In the genomic region with DNA sequence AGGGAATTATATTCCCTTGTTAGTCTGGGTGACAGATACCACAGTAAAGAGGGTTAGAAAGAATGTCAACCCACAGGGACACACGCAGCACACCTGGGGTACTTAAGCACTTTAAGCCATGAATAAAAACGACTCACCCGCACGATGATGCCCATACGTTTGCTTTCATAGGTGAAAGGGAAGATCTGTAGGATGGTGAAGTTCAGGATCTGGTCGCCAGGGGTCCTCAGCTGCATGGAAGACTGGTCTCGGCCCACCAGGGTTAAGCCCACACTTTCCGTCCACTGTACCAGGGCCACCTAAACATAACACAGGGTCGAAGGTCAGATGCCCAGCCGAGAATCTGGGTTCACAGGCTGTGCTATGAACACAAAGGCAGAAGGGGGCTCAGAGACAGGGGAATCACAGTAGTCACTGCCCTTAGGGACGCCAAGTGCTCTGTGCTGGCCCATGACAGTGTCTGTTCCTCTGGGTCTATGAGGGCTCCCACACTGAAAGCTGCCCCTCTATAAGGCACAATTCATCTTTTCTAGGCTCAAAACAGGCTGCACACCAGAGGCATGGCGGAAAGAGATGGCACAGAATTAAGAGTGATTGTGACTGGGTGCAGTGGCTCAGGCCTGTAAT, we compare ENCODE assay signal across 8 cellular contexts.
A peak's percentile ranks its signal among the peaks of the same experiment; 100 is the strongest.
DNase-seq lines count a peak whose midpoint lies in the region; ATAC-seq and FAIRE-seq lines count a peak whose summit lies in the region.

No MANE protein-coding gene starts in this region.

- no peak overlapping the region for H4K8ac ChIP-seq in mesendoderm (ENCODE audit: low read depth, low read length)

- no peak overlapping the region for H3K4me3 ChIP-seq in mesendoderm (ENCODE audit: low read length)

- ATAC-seq in GM18858 (IDR thresholded peaks at IDR 0.05; ENCODE audit: unreplicated experiment): no peak

- H2BK5ac ChIP-seq in mesendoderm (ENCODE audit: low read length): no peak overlapping the region

- H3K27me3 ChIP-seq in mesendoderm (ENCODE audit: insufficient read depth, low read length, poor library complexity): no peaks in the 10 kb centered on the region

- H3K9ac ChIP-seq in mesendoderm (ENCODE audit: low read length): no peak overlapping the region

- H3K27ac ChIP-seq in mesendoderm (ENCODE audit: low read depth, low read length): no peak overlapping the region

- H3K4me2 ChIP-seq in mesendoderm (ENCODE audit: low read length): no peak overlapping the region

- H3K79me1 ChIP-seq in mesendoderm (ENCODE audit: low read length): no peaks in the 10 kb centered on the region

- no CpG with 5 or more reads among the region's 12 CpGs for WGBS in mesendoderm (ENCODE audit: extremely low coverage, insufficient coverage, low lambda C conversion rate)

- no peak overlapping the region for H3K18ac ChIP-seq in mesendoderm (ENCODE audit: low read length)

- H3K4me1 ChIP-seq in mesendoderm (ENCODE audit: control insufficient read depth, low read depth, low read length): no peaks in the 10 kb centered on the region

- no peak overlapping the region for H3K56ac ChIP-seq in mesendoderm (ENCODE audit: low read length)

- FAIRE-seq in GM19239 (lab: Jason Lieb, UNC): peak; percentile 85

- H2BK120ac ChIP-seq in mesendoderm (ENCODE audit: low read depth, low read length): no peak overlapping the region

- no peak overlapping the region for H2BK15ac ChIP-seq in mesendoderm (replicated peaks; ENCODE audit: low read depth)

- H3K23ac ChIP-seq in mesendoderm (ENCODE audit: low read length): no peak overlapping the region

- no peaks in the 10 kb centered on the region for H3K36me3 ChIP-seq in mesendoderm (ENCODE audit: control insufficient read depth, insufficient read depth, low read length)

- DNase-seq in AG20443 (ENCODE audit: low spot score) (peak; percentile 70), GM19239 (ENCODE audit: insufficient read length, low spot score) (peak; percentile 28), NCI-H446 (lab: John Stamatoyannopoulos, UW) (peak; percentile 22 to 53), mesendoderm (peak; percentile 71)
- peak; percentile 28 to 49 for DNase-seq in activated CD4-positive, alpha-beta T cell treated with anti-CD3 and anti-CD28 coated beads, Interleukin-2, amount 50 U/mL, for 24 hours (ENCODE audit: low read depth in 1 of 2, low spot score in 1 of 2)
- peak; percentile 5 for DNase-seq in effector CD8-positive, alpha-beta T cell (lab: John Stamatoyannopoulos, UW)
- peak; percentile 18 to 35 for DNase-seq in stimulated activated CD8-positive, alpha-beta memory T cell treated with anti-CD3 and anti-CD28 coated beads, Interleukin-4, amount 100 ng/mL, for 4 hours (ENCODE audit: low read depth in 2 of 2, low spot score in 1 of 2)

- H4K5ac ChIP-seq in mesendoderm (ENCODE audit: low read length): no peak overlapping the region

- no peak overlapping the region for H2AK5ac ChIP-seq in mesendoderm (ENCODE audit: low read length)

- no peak overlapping the region for H3K4ac ChIP-seq in mesendoderm (ENCODE audit: low read depth, low read length)

- H3K79me2 ChIP-seq in mesendoderm (ENCODE audit: control insufficient read depth, insufficient read depth, low read length): no peaks in the 10 kb centered on the region

Comparison
In these comparisons a context has a peak if more than half of its experiments do, and no peak if none do; other contexts are left out.
1. DNase-seq: peak in every context shown above with its lines; median percentile 71 in mesendoderm; 70 in AG20443; 38 in activated CD4-positive, alpha-beta T cell treated with anti-CD3 and anti-CD28 coated beads, Interleukin-2, amount 50 U/mL, for 24 hours; 38 in NCI-H446; 28 in GM19239; 26 in stimulated activated CD8-positive, alpha-beta memory T cell treated with anti-CD3 and anti-CD28 coated beads, Interleukin-4, amount 100 ng/mL, for 4 hours; 5 in effector CD8-positive, alpha-beta T cell.